ENCODE assay signal across 22 cellular contexts in genomic region chr7:14579971-14580370, GRCh38.
"Had no signal": no experiment of that assay in that cellular context is flagged by ENCODE, and none has a peak within 500 bp of the region (broad histone marks: within the 10 kb centered on the region; RNA-seq: fewer than 3 reads in every experiment).

No MANE protein-coding gene starts in this region.

- H3K9me3 ChIP-seq: neutrophil, psoas muscle, right lobe of liver, testis, tibial nerve had no signal

- DNase-seq: dermis blood vessel endothelial cell; esophagus squamous epithelium; foreskin fibroblast; immature natural killer cell; left ventricle myocardium superior; mesenchymal stem cell; naive thymus-derived CD8-positive, alpha-beta T cell; psoas muscle; retina; right lobe of liver; spleen; stimulated activated CD4-positive, alpha-beta T cell treated with anti-CD3 and anti-CD28 coated beads, Interleukin-15, amount 100 ng/mL, for 24 hours; stimulated activated CD4-positive, alpha-beta T cell treated with anti-CD3 and anti-CD28 coated beads, Interleukin-1b, Interleukin-23, amount 100 ng/mL, for 48 hours; stimulated activated CD4-positive, alpha-beta T cell treated with anti-CD3 and anti-CD28 coated beads, Interleukin-4, amount 100 ng/mL, for 24 hours; stimulated activated naive B cell treated with anti-CD40 and anti-IgM and Interleukin-4, amounts not matched to agents 10 μg/mL and 1 μg/mL and 100 μg/mL, for 72 hours; stimulated activated naive CD8-positive, alpha-beta T cell treated with anti-CD3 and anti-CD28 coated beads, Interleukin-15, amount 100 ng/mL, for 72 hours; testis had no signal

- H3K27ac Mint-ChIP-seq: immature natural killer cell; naive thymus-derived CD8-positive, alpha-beta T cell; stimulated activated naive B cell treated with anti-CD40 and anti-IgM and Interleukin-4, amounts not matched to agents 10 μg/mL and 1 μg/mL and 100 μg/mL, for 72 hours; stimulated activated naive CD8-positive, alpha-beta T cell treated with anti-CD3 and anti-CD28 coated beads, Interleukin-15, amount 100 ng/mL, for 72 hours had no signal

- H3K4me3 Mint-ChIP-seq: immature natural killer cell; naive thymus-derived CD8-positive, alpha-beta T cell; stimulated activated naive B cell treated with anti-CD40 and anti-IgM and Interleukin-4, amounts not matched to agents 10 μg/mL and 1 μg/mL and 100 μg/mL, for 72 hours; stimulated activated naive CD8-positive, alpha-beta T cell treated with anti-CD3 and anti-CD28 coated beads, Interleukin-15, amount 100 ng/mL, for 72 hours had no signal

- H3K27me3 ChIP-seq: esophagus squamous epithelium, neutrophil, right lobe of liver, spleen, testis, tibial nerve had no signal

- H3K4me3 ChIP-seq: esophagus squamous epithelium, lung, psoas muscle, right lobe of liver, spleen, testis, tibial nerve had no signal

- H3K4me1 ChIP-seq: esophagus squamous epithelium, psoas muscle, spleen, testis, tibial nerve had no signal

- FAIRE-seq: colon, keratinocyte had no signal

- H3K36me3 Mint-ChIP-seq: immature natural killer cell; naive thymus-derived CD8-positive, alpha-beta T cell; stimulated activated naive B cell treated with anti-CD40 and anti-IgM and Interleukin-4, amounts not matched to agents 10 μg/mL and 1 μg/mL and 100 μg/mL, for 72 hours had no signal

- H3K36me3 ChIP-seq: esophagus squamous epithelium, neutrophil, right lobe of liver, spleen, tibial nerve had no signal

- H3K27ac ChIP-seq: esophagus squamous epithelium, neutrophil, psoas muscle, right lobe of liver, spleen, testis, tibial nerve had no signal

- H3K27me3 Mint-ChIP-seq: naive thymus-derived CD8-positive, alpha-beta T cell; stimulated activated naive B cell treated with anti-CD40 and anti-IgM and Interleukin-4, amounts not matched to agents 10 μg/mL and 1 μg/mL and 100 μg/mL, for 72 hours; stimulated activated naive CD8-positive, alpha-beta T cell treated with anti-CD3 and anti-CD28 coated beads, Interleukin-15, amount 100 ng/mL, for 72 hours had no signal

- H3K4me1 Mint-ChIP-seq: immature natural killer cell; naive thymus-derived CD8-positive, alpha-beta T cell; stimulated activated naive B cell treated with anti-CD40 and anti-IgM and Interleukin-4, amounts not matched to agents 10 μg/mL and 1 μg/mL and 100 μg/mL, for 72 hours; stimulated activated naive CD8-positive, alpha-beta T cell treated with anti-CD3 and anti-CD28 coated beads, Interleukin-15, amount 100 ng/mL, for 72 hours had no signal

- ATAC-seq: left ventricle myocardium superior; naive thymus-derived CD8-positive, alpha-beta T cell; psoas muscle; stimulated activated naive B cell treated with anti-CD40 and anti-IgM and Interleukin-4, amounts not matched to agents 10 μg/mL and 1 μg/mL and 100 μg/mL, for 72 hours; stimulated activated naive CD8-positive, alpha-beta T cell treated with anti-CD3 and anti-CD28 coated beads, Interleukin-15, amount 100 ng/mL, for 72 hours had no signal
